16 cellular contexts compared by ENCODE assay signal in genomic region chr2:15599994-15600393, GRCh38. TPM values are rescaled to one million over a fixed set of nuclear protein-coding genes. Genes with fewer than 3 reads are reported as not detected.
A peak's percentile ranks its signal among the peaks of the same experiment; 100 is the strongest.
DNase-seq lines count a peak whose midpoint lies in the region; ATAC-seq, FAIRE-seq and TF ChIP-seq lines count a peak whose summit lies in the region.
"Had no signal": no experiment of that assay in that cellular context is flagged by ENCODE, and none has a peak within 500 bp of the region (broad histone marks: within the 10 kb centered on the region; RNA-seq: fewer than 3 reads in every experiment).

No MANE protein-coding gene starts in this region.

- TF ChIP-seq CTCF in HepG2 (CRISPR knock-in tag; IDR thresholded peaks at IDR 0.05): no peak
- TF ChIP-seq CTCF in right lobe of liver (IDR thresholded peaks at IDR 0.05): no peak
- no peak for TF ChIP-seq CTCF in MCF 10A (IDR thresholded peaks at IDR 0.05; ENCODE audit: unreplicated experiment)
- no peak for TF ChIP-seq CTCF in D721Med (IDR thresholded peaks at IDR 0.05; ENCODE audit: insufficient read depth, missing control alignments)

- TF ChIP-seq EP300 in HepG2 (IDR thresholded peaks at IDR 0.05; ENCODE audit: low read depth in 2 of 2, low read length in 2 of 2): no peak
- no peak for TF ChIP-seq EP300 in HepG2 (CRISPR knock-in tag; IDR thresholded peaks at IDR 0.05; ENCODE audit: borderline replicate concordance)

- BruUV-seq in HepG2 (replicated peaks; lab: Mats Ljungman, UMichigan) (no TSS peak), MCF 10A (replicated peaks; lab: Mats Ljungman, UMichigan) (no TSS peak)

- H3K27ac ChIP-seq in HepG2 (ENCODE audit: extremely low read length, insufficient read depth, low read length): no peak overlapping the region
- H3K27ac ChIP-seq in right lobe of liver: no peak overlapping the region
- H3K27ac ChIP-seq: A549, C4-2B, GM23248 had no signal

- H3K4me1 ChIP-seq in HepG2 (ENCODE audit: insufficient read depth, low read length) (no peaks in the 10 kb centered on the region), right lobe of liver (no peaks in the 10 kb centered on the region)
- H3K4me1 ChIP-seq: A549, BE2C had no signal

- POLR2A ChIA-PET in HepG2 (lab: Yijun Ruan, JAX): interaction anchor here (0.7 kb wide), 1 partner anchor 9 kb away, joined by 3 read pairs; no protein-coding TSS in a partner anchor
- POLR2A ChIA-PET in MCF 10A (lab: Yijun Ruan, JAX): interaction anchor here (1.9 to 2.5 kb wide), 3 partner anchors 8 to 14 kb away, joined by 6 to 9 read pairs (median 9); partner anchors contain the start of gene DDX1

- ATAC-seq in HepG2 (no peak), right lobe of liver (no peak), memory B cell (ENCODE audit: low read depth) (no peak)
- ATAC-seq in stimulated activated naive CD8-positive, alpha-beta T cell treated with anti-CD3 and anti-CD28 coated beads, Interleukin-15, amount 100 ng/mL, for 72 hours: no peak
- ATAC-seq: A549, GM12878, HCT116 had no signal

- H3K4me3 Mint-ChIP-seq in memory B cell: no peak overlapping the region
- H3K4me3 Mint-ChIP-seq in MCF 10A (ENCODE audit: unreplicated experiment): no peak overlapping the region
- H3K4me3 Mint-ChIP-seq in stimulated activated naive CD8-positive, alpha-beta T cell treated with anti-CD3 and anti-CD28 coated beads, Interleukin-15, amount 100 ng/mL, for 72 hours: no peak overlapping the region
- H3K4me3 Mint-ChIP-seq: CD4-positive, alpha-beta memory T cell had no signal

- H3K9me3 ChIP-seq in HepG2 (ENCODE audit: low read length) (no peaks in the 10 kb centered on the region), right lobe of liver (no peaks in the 10 kb centered on the region)
- H3K9me3 ChIP-seq: A549, BE2C had no signal

- H3K36me3 Mint-ChIP-seq in memory B cell: peaks cover 46% of the 10 kb centered on the region
- peaks cover 99% of the 10 kb centered on the region for H3K36me3 Mint-ChIP-seq in MCF 10A (ENCODE audit: insufficient read depth, unreplicated experiment)

- TF ChIP-seq POLR2A in HepG2 (IDR thresholded peaks at IDR 0.05; ENCODE audit: insufficient read depth in 1 of 2, low read depth in 2 of 2, low read length in 2 of 2): no peak
- TF ChIP-seq POLR2A in right lobe of liver (IDR thresholded peaks at IDR 0.05): no peak

- 0 out of 2 replicates have a peak, but pooled peaks cover under 1% of the 10 kb centered on the region for H4K20me1 ChIP-seq in HepG2 (ENCODE audit: insufficient read depth, low read length)

- H2AFZ ChIP-seq in HepG2 (ENCODE audit: low read length): no peak overlapping the region
- H2AFZ ChIP-seq: GM23248 had no signal

- H3K9me3 Mint-ChIP-seq in memory B cell: no peaks in the 10 kb centered on the region
- no peaks in the 10 kb centered on the region for H3K9me3 Mint-ChIP-seq in MCF 10A (ENCODE audit: unreplicated experiment)
- H3K9me3 Mint-ChIP-seq in stimulated activated naive CD8-positive, alpha-beta T cell treated with anti-CD3 and anti-CD28 coated beads, Interleukin-15, amount 100 ng/mL, for 72 hours: no peaks in the 10 kb centered on the region
- H3K9me3 Mint-ChIP-seq: CD4-positive, alpha-beta memory T cell had no signal

- no peak for FAIRE-seq in HepG2 (lab: Jason Lieb, UNC)
- no peak for FAIRE-seq in D721Med (lab: Jason Lieb, UNC)
- FAIRE-seq: GM12878, H54 had no signal

- H3K9ac ChIP-seq in HepG2 (ENCODE audit: insufficient read depth, low read depth, low read length): no peak overlapping the region
- H3K9ac ChIP-seq: GM23248 had no signal

- H3K4me1 Mint-ChIP-seq in memory B cell (peaks cover 7% of the 10 kb centered on the region), MCF 10A (ENCODE audit: insufficient read depth, unreplicated experiment) (peaks cover 4% of the 10 kb centered on the region)
- H3K4me1 Mint-ChIP-seq in stimulated activated naive CD8-positive, alpha-beta T cell treated with anti-CD3 and anti-CD28 coated beads, Interleukin-15, amount 100 ng/mL, for 72 hours: peaks cover 10% of the 10 kb centered on the region

- H3K36me3 ChIP-seq in HepG2 (replicated peaks in 1 of 2; ENCODE audit: control insufficient read depth in 1 of 2, insufficient read depth in 2 of 2, low read length in 2 of 2): peaks cover 34 to 84% of the 10 kb centered on the region in 2 experiments
- H3K36me3 ChIP-seq in right lobe of liver: peaks cover 0 to 99% (median 63%) of the 10 kb centered on the region in 4 donors

- H3K79me2 ChIP-seq in HepG2 (ENCODE audit: insufficient read depth, low read length): peaks cover 8% of the 10 kb centered on the region

- in situ Hi-C loops in HepG2 (cut with HindIII; ENCODE audit: extremely low pct_ligation_motif_present, low pct_unique_long_range_greater_than_20kb): loop anchor here (25.0 kb wide), 3 partner anchors 588 to 963 kb away; partner anchors contain the start of gene LRATD1

- TF ChIP-seq RAD21 in HepG2 (CRISPR knock-in tag; IDR thresholded peaks at IDR 0.05): no peak

- no peaks in the 10 kb centered on the region for H3K27me3 ChIP-seq in HepG2 (ENCODE audit: control insufficient read depth in 1 of 2, insufficient read depth in 2 of 2, low read length in 2 of 2)
- no peaks in the 10 kb centered on the region for H3K27me3 ChIP-seq in right lobe of liver
- H3K27me3 ChIP-seq: BE2C had no signal

- intact Hi-C loops in HepG2 (cut with micrococcal nuclease; ENCODE audit: unreplicated experiment): no loop called here
- intact Hi-C loops in right lobe of liver (cut with DNase I): no loop called here
- intact Hi-C loops in MCF 10A (cut with micrococcal nuclease): no loop called here

- H3K4me3 ChIP-seq in HepG2 (replicated peaks in 1 of 3; ENCODE audit: insufficient read depth in 1 of 3, low read depth in 2 of 3, low read length in 3 of 3): no peak overlapping the region
- no peak overlapping the region for H3K4me3 ChIP-seq in right lobe of liver
- H3K4me3 ChIP-seq: A549, GM12878, GM23248 had no signal

- H3K27me3 Mint-ChIP-seq in memory B cell (no peaks in the 10 kb centered on the region), MCF 10A (ENCODE audit: insufficient read depth, unreplicated experiment) (no peaks in the 10 kb centered on the region)
- H3K27me3 Mint-ChIP-seq in stimulated activated naive CD8-positive, alpha-beta T cell treated with anti-CD3 and anti-CD28 coated beads, Interleukin-15, amount 100 ng/mL, for 72 hours: no peaks in the 10 kb centered on the region
- H3K27me3 Mint-ChIP-seq: CD4-positive, alpha-beta memory T cell had no signal

- H3K27ac Mint-ChIP-seq in memory B cell (peak overlapping the region; percentile 82), MCF 10A (ENCODE audit: low read depth, unreplicated experiment) (no peak overlapping the region)
- H3K27ac Mint-ChIP-seq in stimulated activated naive CD8-positive, alpha-beta T cell treated with anti-CD3 and anti-CD28 coated beads, Interleukin-15, amount 100 ng/mL, for 72 hours: no peak overlapping the region
- H3K27ac Mint-ChIP-seq: CD4-positive, alpha-beta memory T cell had no signal

- DNase-seq in HepG2 (ENCODE audit: low spot score) (no peak), right lobe of liver (no peak), NCI-H1694 treated with DMSO at 0.1 percent for 48 hours (lab: John Stamatoyannopoulos, UW) (peak; percentile 73), memory B cell (ENCODE audit: low spot score in 2 of 2) (no peak), MCF 10A (ENCODE audit: unreplicated experiment) (no peak), D721Med (ENCODE audit: insufficient read length, low spot score) (no peak)
- DNase-seq in stimulated activated naive CD8-positive, alpha-beta T cell treated with anti-CD3 and anti-CD28 coated beads, Interleukin-15, amount 100 ng/mL, for 72 hours: no peak
- DNase-seq: BE2C; CD4-positive, alpha-beta memory T cell; DMS53; GM23248 had no signal

- WGBS in HepG2 (ENCODE audit: low lambda C conversion rate): 100% methylated on average over 1 of the region's 1 CpG
- WGBS in right lobe of liver (ENCODE audit: insufficient coverage, low coverage, low lambda C conversion rate, missing lambda C conversion rate): 100% methylated on average over 1 of the region's 1 CpG

- CTCF ChIA-PET in HepG2 (lab: Yijun Ruan, JAX; ENCODE audit: low intra/inter-chr PET ratio, low total read pairs): no interaction called here
- CTCF ChIA-PET in MCF 10A (lab: Yijun Ruan, JAX): no interaction called here

- H3K4me2 ChIP-seq in HepG2 (ENCODE audit: low read depth, low read length): no peak overlapping the region
- H3K4me2 ChIP-seq: A549 had no signal

RNA-seq across cellular contexts. Expression of gene DDX1, which starts 8.3 kb away (rescaled TPM):
- total RNA-seq in HepG2 (2016; rRNA removed; fragmentation: Illumina TruSeq; extraction: Trizol) (130 and 254 TPM in 2 replicates), right lobe of liver (10 to 100 TPM; 29.7 to 43.5 (median 37.6) TPM), MCF 10A (2022) (97.8 and 119 TPM in 2 replicates)
- 20.7 and 26.0 TPM in 2 replicates for total RNA-seq in HepG2 (2016; cell fraction: cytosol; rRNA removed; fragmentation: Illumina TruSeq; extraction: Trizol; ENCODE audit: low read depth)
- total RNA-seq in HepG2 (2016; cell fraction: insoluble cytoplasmic fraction; rRNA removed; fragmentation: Illumina TruSeq; extraction: Trizol): 128 and 254 TPM in 2 replicates
- total RNA-seq in HepG2 (2016; cell fraction: membrane; rRNA removed; fragmentation: Illumina TruSeq; extraction: Trizol): 42.3 and 49.4 TPM in 2 replicates
- 114 and 115 TPM in 2 replicates for total RNA-seq in HepG2 (2016; cell fraction: nucleus; rRNA removed; fragmentation: Illumina TruSeq; extraction: Trizol)
- 60.9 and 81.6 TPM in 2 replicates for polyA plus RNA-seq in HepG2 (2011; rRNA removed)
- 36.8 and 56.4 TPM in 2 replicates for polyA plus RNA-seq in HepG2 (2011; cell fraction: cytosol; rRNA removed)
- polyA plus RNA-seq in HepG2 (2011; cell fraction: nucleus; rRNA removed): 33.2 and 43.2 TPM in 2 replicates
- polyA plus RNA-seq in HepG2 (2012): 87.2 and 121 TPM in 2 replicates
- 17.5 and 20.7 TPM in 2 replicates for polyA plus RNA-seq in HepG2 (2016; cell fraction: cytosol; fragmentation: Illumina TruSeq; extraction: Trizol; ENCODE audit: low read depth)
- polyA plus RNA-seq in HepG2 (2016; cell fraction: insoluble cytoplasmic fraction; fragmentation: Illumina TruSeq; extraction: Trizol; ENCODE audit: low read depth): 266 and 281 TPM in 2 replicates
- 28.6 and 36.5 TPM in 2 replicates for polyA plus RNA-seq in HepG2 (2016; cell fraction: membrane; fragmentation: Illumina TruSeq; extraction: Trizol; ENCODE audit: low read depth)
- 120 and 122 TPM in 2 replicates for polyA plus RNA-seq in HepG2 (2016; cell fraction: nucleus; fragmentation: Illumina TruSeq; extraction: Trizol; ENCODE audit: insufficient read depth, low read depth)
- 15.7 and 27.0 TPM in 2 replicates for polyA minus RNA-seq in HepG2 (2011; rRNA and poly(A)+ RNA removed; ENCODE audit: low replicate concordance)
- 54.9 and 60.7 TPM in 2 replicates for polyA minus RNA-seq in HepG2 (2011; cell fraction: cytosol; rRNA and poly(A)+ RNA removed)
- 109 and 119 TPM in 2 replicates for polyA minus RNA-seq in HepG2 (2011; cell fraction: nucleus; rRNA and poly(A)+ RNA removed)

RNA-seq across cellular contexts. Expression of gene NBAS, which starts 38.9 kb away (rescaled TPM):
- total RNA-seq in HepG2 (2016; rRNA removed; fragmentation: Illumina TruSeq; extraction: Trizol): 58.7 and 61.4 TPM in 2 replicates
- total RNA-seq in HepG2 (2016; cell fraction: cytosol; rRNA removed; fragmentation: Illumina TruSeq; extraction: Trizol; ENCODE audit: low read depth): 52.9 and 59.9 TPM in 2 replicates
- total RNA-seq in HepG2 (2016; cell fraction: insoluble cytoplasmic fraction; rRNA removed; fragmentation: Illumina TruSeq; extraction: Trizol): 56.3 and 56.6 TPM in 2 replicates
- 27.5 and 33.9 TPM in 2 replicates for total RNA-seq in HepG2 (2016; cell fraction: membrane; rRNA removed; fragmentation: Illumina TruSeq; extraction: Trizol)
- 75.6 and 80.4 TPM in 2 replicates for total RNA-seq in HepG2 (2016; cell fraction: nucleus; rRNA removed; fragmentation: Illumina TruSeq; extraction: Trizol)
- 28.8 and 33.6 TPM in 2 replicates for polyA plus RNA-seq in HepG2 (2011; rRNA removed)
- polyA plus RNA-seq in HepG2 (2011; cell fraction: cytosol; rRNA removed): 29.5 and 30.7 TPM in 2 replicates
- 23.2 and 23.7 TPM in 2 replicates for polyA plus RNA-seq in HepG2 (2011; cell fraction: nucleus; rRNA removed)
- polyA plus RNA-seq in HepG2 (2012): 26.5 and 30.9 TPM in 2 replicates
- polyA plus RNA-seq in HepG2 (2016; cell fraction: cytosol; fragmentation: Illumina TruSeq; extraction: Trizol; ENCODE audit: low read depth): 14.7 and 16.9 TPM in 2 replicates
- polyA plus RNA-seq in HepG2 (2016; cell fraction: insoluble cytoplasmic fraction; fragmentation: Illumina TruSeq; extraction: Trizol; ENCODE audit: low read depth): 27.5 and 27.7 TPM in 2 replicates
- polyA plus RNA-seq in HepG2 (2016; cell fraction: membrane; fragmentation: Illumina TruSeq; extraction: Trizol; ENCODE audit: low read depth): 5.6 and 6.1 TPM in 2 replicates
- 39.1 and 42.0 TPM in 2 replicates for polyA plus RNA-seq in HepG2 (2016; cell fraction: nucleus; fragmentation: Illumina TruSeq; extraction: Trizol; ENCODE audit: insufficient read depth, low read depth)
- 55.2 and 126 TPM in 2 replicates for polyA minus RNA-seq in HepG2 (2011; rRNA and poly(A)+ RNA removed; ENCODE audit: low replicate concordance)
- polyA minus RNA-seq in HepG2 (2011; cell fraction: cytosol; rRNA and poly(A)+ RNA removed): 57.6 and 62.9 TPM in 2 replicates
- polyA minus RNA-seq in HepG2 (2011; cell fraction: nucleus; rRNA and poly(A)+ RNA removed): 102 and 117 TPM in 2 replicates
- total RNA-seq in right lobe of liver: 10 to 100 TPM; 16.1 to 21.8 (median 18.5) TPM
- 46.4 and 55.6 TPM in 2 replicates for total RNA-seq in MCF 10A (2022)
